19 cellular contexts compared by ENCODE assay signal in genomic region chr16:27239026-27239425, GRCh38. TPM values are rescaled to one million over a fixed set of nuclear protein-coding genes. Genes with fewer than 3 reads are reported as not detected.
DNase-seq lines count a peak whose midpoint lies in the region; ATAC-seq and TF ChIP-seq lines count a peak whose summit lies in the region.
"Had no signal": no experiment of that assay in that cellular context is flagged by ENCODE, and none has a peak within 500 bp of the region (broad histone marks: within the 10 kb centered on the region; RNA-seq: fewer than 3 reads in every experiment).

No MANE protein-coding gene starts in this region.

- POLR2A ChIA-PET in CD8-positive, alpha-beta memory T cell (lab: Charles Lee), result no interaction called here

- H3K4me1 ChIP-seq in CD8-positive, alpha-beta memory T cell (ENCODE audit: insufficient read depth, low read length), result peaks cover 79% of the 10 kb centered on the region

- no peak overlapping the region for H3K4me3 ChIP-seq in CD8-positive, alpha-beta memory T cell (ENCODE audit: low read length)
- H3K4me3 ChIP-seq in coronary artery, result no peak overlapping the region
- H3K4me3 ChIP-seq: gastroesophageal sphincter, Peyer's patch, skin epidermis had no signal

- CTCF ChIA-PET in CD8-positive, alpha-beta memory T cell (lab: Charles Lee), result interaction anchor here (1.0 kb wide), 2 partner anchors 8 to 28 kb away, joined by 3 to 4 read pairs; no protein-coding TSS in a partner anchor

- no peaks in the 10 kb centered on the region for H3K9me3 ChIP-seq in CD8-positive, alpha-beta memory T cell (ENCODE audit: low read length)
- no peaks in the 10 kb centered on the region for H3K9me3 ChIP-seq in T-helper 17 cell (ENCODE audit: control insufficient read depth, low read length, poor library complexity, severe bottlenecking)
- H3K9me3 ChIP-seq: gastroesophageal sphincter, Peyer's patch had no signal

- H3K27me3 ChIP-seq in CD8-positive, alpha-beta memory T cell (ENCODE audit: insufficient read depth, low read length, poor library complexity, severe bottlenecking), result no peaks in the 10 kb centered on the region
- H3K27me3 ChIP-seq: gastroesophageal sphincter, Peyer's patch had no signal

- H3K27me3 Mint-ChIP-seq in CD8-positive, alpha-beta memory T cell, result peaks cover 0 to 3% of the 10 kb centered on the region in 2 donors
- no peaks in the 10 kb centered on the region for H3K27me3 Mint-ChIP-seq in T-helper 17 cell
- H3K27me3 Mint-ChIP-seq: memory B cell had no signal

- ATAC-seq in T-helper 17 cell, result no peak
- ATAC-seq in omental fat pad (ENCODE audit: low FRiP score), result no peak
- ATAC-seq in GM21576 (IDR thresholded peaks at IDR 0.05; ENCODE audit: unreplicated experiment), result no peak
- ATAC-seq: gastroesophageal sphincter had no signal

- TF ChIP-seq CTCF in coronary artery (IDR thresholded peaks at IDR 0.05) (no peak), omental fat pad (IDR thresholded peaks at IDR 0.05) (no peak)

- no peaks in the 10 kb centered on the region for H3K9me3 Mint-ChIP-seq in CD8-positive, alpha-beta memory T cell
- H3K9me3 Mint-ChIP-seq: memory B cell had no signal

- peaks cover 69 to 89% (median 85%) of the 10 kb centered on the region in 3 donors for H3K4me1 Mint-ChIP-seq in CD8-positive, alpha-beta memory T cell
- peaks cover 53% of the 10 kb centered on the region for H3K4me1 Mint-ChIP-seq in T-helper 17 cell

- H3K36me3 ChIP-seq in CD8-positive, alpha-beta memory T cell (ENCODE audit: insufficient read depth, low read length), result no peaks in the 10 kb centered on the region
- H3K36me3 ChIP-seq: Peyer's patch had no signal

- DNase-seq in CD8-positive, alpha-beta memory T cell, result no peak
- DNase-seq in T-helper 17 cell, result no peak
- DNase-seq in coronary artery (ENCODE audit: low spot score), result peak; percentile 43
- peak; percentile 18 for DNase-seq in omental fat pad (ENCODE audit: low spot score)
- no peak for DNase-seq in GDM1 (lab: John Stamatoyannopoulos, UW)
- DNase-seq in NCI-H146 (lab: John Stamatoyannopoulos, UW), result no peak
- DNase-seq in NOMO-1 treated with dmso at 0.1 percent for 144 hours (lab: John Stamatoyannopoulos, UW; ENCODE audit: unreplicated experiment), result no peak
- DNase-seq: central memory CD4-positive, alpha-beta T cell; HCEC 1CT; MV-4-11; NCI-H2081 treated with DMSO at 0.1 percent for 48 hours; NCI-H748 treated with DMSO at 0.1 percent for 48 hours; occipital lobe; stimulated activated naive CD4-positive, alpha-beta T cell treated with Interleukin-2 at 50 U/mL for 16 hours had no signal

- peak overlapping the region; percentile 97 to 100 (median 100) for H3K27ac Mint-ChIP-seq in CD8-positive, alpha-beta memory T cell
- peak overlapping the region; percentile 100 for H3K27ac Mint-ChIP-seq in T-helper 17 cell

- H3K4me3 Mint-ChIP-seq in CD8-positive, alpha-beta memory T cell, result peak overlapping the region in 2 of 7 donors; percentile 5 to 11
- no peak overlapping the region for H3K4me3 Mint-ChIP-seq in T-helper 17 cell

- peaks cover 3 to 7% (median 4%) of the 10 kb centered on the region in 3 donors for H3K36me3 Mint-ChIP-seq in CD8-positive, alpha-beta memory T cell
- H3K36me3 Mint-ChIP-seq in T-helper 17 cell (ENCODE audit: low read depth), result no peaks in the 10 kb centered on the region

- no peak overlapping the region for H3K27ac ChIP-seq in CD8-positive, alpha-beta memory T cell (ENCODE audit: low read depth, low read length)
- no peak overlapping the region for H3K27ac ChIP-seq in coronary artery

RNA-seq across cellular contexts. Expression of gene NSMCE1, which starts 29.5 kb away (rescaled TPM):
- total RNA-seq in CD8-positive, alpha-beta memory T cell, result 100 to 1,000 TPM; 103 to 114 TPM
- polyA plus RNA-seq in CD8-positive, alpha-beta memory T cell, result 132 TPM
- total RNA-seq in T-helper 17 cell, result 10 to 100 TPM; 35.1 to 49.2 TPM
- total RNA-seq in omental fat pad, result 10 to 100 TPM; 30.3 to 53.0 (median 43.9) TPM

RNA-seq across cellular contexts. Expression of gene KDM8, which starts 35.7 kb away (rescaled TPM):
- 10 to 100 TPM in 1 of 2 experiments, 1 to 10 TPM in 1; 9.1 to 10.8 TPM for total RNA-seq in CD8-positive, alpha-beta memory T cell
- 5.6 TPM for polyA plus RNA-seq in CD8-positive, alpha-beta memory T cell
- total RNA-seq in T-helper 17 cell, result 10 to 100 TPM; 11.6 to 11.9 TPM
- 1 to 10 TPM; 2.0 to 4.6 (median 2.6) TPM for total RNA-seq in omental fat pad

Comparison
In these comparisons a context has a peak if more than half of its experiments do, and no peak if none do; other contexts are left out.
1. DNase-seq: peak in coronary artery (single experiment) and omental fat pad (single experiment); none in CD8-positive, alpha-beta memory T cell (0 of 5), T-helper 17 cell (0 of 3), GDM1 (single experiment), NCI-H146 (single experiment) and NOMO-1 treated with dmso at 0.1 percent for 144 hours (single experiment).